Comparison of ENCODE assay signal across 11 cellular contexts in genomic region chr3:138771585-138771984, GRCh38.
"Had no signal": no experiment of that assay in that cellular context is flagged by ENCODE, and none has a peak within 500 bp of the region (broad histone marks: within the 10 kb centered on the region; RNA-seq: fewer than 3 reads in every experiment).

No MANE protein-coding gene starts in this region.

- H3K4me3 ChIP-seq: GM23248, GM23338, HAP-1 had no signal

- FAIRE-seq: H1, H54 had no signal

- H3K4me2 ChIP-seq: GM23338 had no signal

- DNase-seq: GM23248, GOT3, H7, H9, HCEC 1CT, HFFc6 had no signal

- H3K27ac Mint-ChIP-seq: GM23338, H9, HFFc6 had no signal

- ATAC-seq: GM23338, HCT116 had no signal

- H3K9ac ChIP-seq: GM23248 had no signal

- H3K4me3 Mint-ChIP-seq: GM23338, H9, HFFc6 had no signal

- H3K9me3 Mint-ChIP-seq: HFFc6 had no signal

- H3K27ac ChIP-seq: GM23248 had no signal

- H2AFZ ChIP-seq: GM23248, GM23338 had no signal

- H3K36me3 ChIP-seq: HAP-1 had no signal
